ENCODE assay signal across 1 cellular context in genomic region chr6:20915626-20916025, GRCh38.
TF ChIP-seq lines count a peak whose summit lies in the region.

No MANE protein-coding gene starts in this region.

TF ChIP-seq in K562, 482 proteins besides CTCF, POLR2A, EP300 and RAD21 (continued from another document):
- TF ChIP-seq, protein P1, sequence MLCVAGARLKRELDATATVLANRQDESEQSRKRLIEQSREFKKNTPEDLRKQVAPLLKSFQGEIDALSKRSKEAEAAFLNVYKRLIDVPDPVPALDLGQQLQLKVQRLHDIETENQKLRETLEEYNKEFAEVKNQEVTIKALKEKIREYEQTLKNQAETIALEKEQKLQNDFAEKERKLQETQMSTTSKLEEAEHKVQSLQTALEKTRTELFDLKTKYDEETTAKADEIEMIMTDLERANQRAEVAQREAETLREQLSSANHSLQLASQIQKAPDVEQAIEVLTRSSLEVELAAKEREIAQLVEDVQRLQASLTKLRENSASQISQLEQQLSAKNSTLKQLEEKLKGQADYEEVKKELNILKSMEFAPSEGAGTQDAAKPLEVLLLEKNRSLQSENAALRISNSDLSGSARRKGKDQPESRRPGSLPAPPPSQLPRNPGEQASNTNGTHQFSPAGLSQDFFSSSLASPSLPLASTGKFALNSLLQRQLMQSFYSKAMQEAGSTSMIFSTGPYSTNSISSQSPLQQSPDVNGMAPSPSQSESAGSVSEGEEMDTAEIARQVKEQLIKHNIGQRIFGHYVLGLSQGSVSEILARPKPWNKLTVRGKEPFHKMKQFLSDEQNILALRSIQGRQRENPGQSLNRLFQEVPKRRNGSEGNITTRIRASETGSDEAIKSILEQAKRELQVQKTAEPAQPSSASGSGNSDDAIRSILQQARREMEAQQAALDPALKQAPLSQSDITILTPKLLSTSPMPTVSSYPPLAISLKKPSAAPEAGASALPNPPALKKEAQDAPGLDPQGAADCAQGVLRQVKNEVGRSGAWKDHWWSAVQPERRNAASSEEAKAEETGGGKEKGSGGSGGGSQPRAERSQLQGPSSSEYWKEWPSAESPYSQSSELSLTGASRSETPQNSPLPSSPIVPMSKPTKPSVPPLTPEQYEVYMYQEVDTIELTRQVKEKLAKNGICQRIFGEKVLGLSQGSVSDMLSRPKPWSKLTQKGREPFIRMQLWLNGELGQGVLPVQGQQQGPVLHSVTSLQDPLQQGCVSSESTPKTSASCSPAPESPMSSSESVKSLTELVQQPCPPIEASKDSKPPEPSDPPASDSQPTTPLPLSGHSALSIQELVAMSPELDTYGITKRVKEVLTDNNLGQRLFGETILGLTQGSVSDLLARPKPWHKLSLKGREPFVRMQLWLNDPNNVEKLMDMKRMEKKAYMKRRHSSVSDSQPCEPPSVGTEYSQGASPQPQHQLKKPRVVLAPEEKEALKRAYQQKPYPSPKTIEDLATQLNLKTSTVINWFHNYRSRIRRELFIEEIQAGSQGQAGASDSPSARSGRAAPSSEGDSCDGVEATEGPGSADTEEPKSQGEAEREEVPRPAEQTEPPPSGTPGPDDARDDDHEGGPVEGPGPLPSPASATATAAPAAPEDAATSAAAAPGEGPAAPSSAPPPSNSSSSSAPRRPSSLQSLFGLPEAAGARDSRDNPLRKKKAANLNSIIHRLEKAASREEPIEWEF (CRISPR knock-in tag; IDR thresholded peaks at IDR 0.05) = no peak
- TF ChIP-seq, protein P2, sequence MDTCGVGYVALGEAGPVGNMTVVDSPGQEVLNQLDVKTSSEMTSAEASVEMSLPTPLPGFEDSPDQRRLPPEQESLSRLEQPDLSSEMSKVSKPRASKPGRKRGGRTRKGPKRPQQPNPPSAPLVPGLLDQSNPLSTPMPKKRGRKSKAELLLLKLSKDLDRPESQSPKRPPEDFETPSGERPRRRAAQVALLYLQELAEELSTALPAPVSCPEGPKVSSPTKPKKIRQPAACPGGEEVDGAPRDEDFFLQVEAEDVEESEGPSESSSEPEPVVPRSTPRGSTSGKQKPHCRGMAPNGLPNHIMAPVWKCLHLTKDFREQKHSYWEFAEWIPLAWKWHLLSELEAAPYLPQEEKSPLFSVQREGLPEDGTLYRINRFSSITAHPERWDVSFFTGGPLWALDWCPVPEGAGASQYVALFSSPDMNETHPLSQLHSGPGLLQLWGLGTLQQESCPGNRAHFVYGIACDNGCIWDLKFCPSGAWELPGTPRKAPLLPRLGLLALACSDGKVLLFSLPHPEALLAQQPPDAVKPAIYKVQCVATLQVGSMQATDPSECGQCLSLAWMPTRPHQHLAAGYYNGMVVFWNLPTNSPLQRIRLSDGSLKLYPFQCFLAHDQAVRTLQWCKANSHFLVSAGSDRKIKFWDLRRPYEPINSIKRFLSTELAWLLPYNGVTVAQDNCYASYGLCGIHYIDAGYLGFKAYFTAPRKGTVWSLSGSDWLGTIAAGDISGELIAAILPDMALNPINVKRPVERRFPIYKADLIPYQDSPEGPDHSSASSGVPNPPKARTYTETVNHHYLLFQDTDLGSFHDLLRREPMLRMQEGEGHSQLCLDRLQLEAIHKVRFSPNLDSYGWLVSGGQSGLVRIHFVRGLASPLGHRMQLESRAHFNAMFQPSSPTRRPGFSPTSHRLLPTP (IDR thresholded peaks at IDR 0.05; ENCODE audit: borderline replicate concordance, extremely low read depth, insufficient read length) = no peak
- TF ChIP-seq, protein P3, sequence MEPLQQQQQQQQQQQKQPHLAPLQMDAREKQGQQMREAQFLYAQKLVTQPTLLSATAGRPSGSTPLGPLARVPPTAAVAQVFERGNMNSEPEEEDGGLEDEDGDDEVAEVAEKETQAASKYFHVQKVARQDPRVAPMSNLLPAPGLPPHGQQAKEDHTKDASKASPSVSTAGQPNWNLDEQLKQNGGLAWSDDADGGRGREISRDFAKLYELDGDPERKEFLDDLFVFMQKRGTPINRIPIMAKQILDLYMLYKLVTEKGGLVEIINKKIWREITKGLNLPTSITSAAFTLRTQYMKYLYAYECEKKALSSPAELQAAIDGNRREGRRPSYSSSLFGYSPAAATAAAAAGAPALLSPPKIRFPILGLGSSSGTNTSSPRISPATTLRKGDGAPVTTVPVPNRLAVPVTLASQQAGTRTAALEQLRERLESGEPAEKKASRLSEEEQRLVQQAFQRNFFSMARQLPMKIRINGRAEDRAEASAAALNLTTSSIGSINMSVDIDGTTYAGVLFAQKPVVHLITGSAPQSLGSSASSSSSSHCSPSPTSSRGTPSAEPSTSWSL (CRISPR knock-in tag; IDR thresholded peaks at IDR 0.05; ENCODE audit: borderline replicate concordance) = no peak
- no peak for TF ChIP-seq ZNF212 (CRISPR knock-in tag; IDR thresholded peaks at IDR 0.05)
- TF ChIP-seq DDX20 (tag; IDR thresholded peaks at IDR 0.05; ENCODE audit: low read depth) = no peak
- TF ChIP-seq RBM25 (IDR thresholded peaks at IDR 0.05; ENCODE audit: low read depth, low read length, severe bottlenecking) = peak; percentile 85
- peak; percentile 90 for TF ChIP-seq ZNF146 (CRISPR knock-in tag; IDR thresholded peaks at IDR 0.05; ENCODE audit: unreplicated experiment)
- TF ChIP-seq ZNF224 (CRISPR knock-in tag; IDR thresholded peaks at IDR 0.05) = no peak
- no peak for TF ChIP-seq RHOXF2B (CRISPR knock-in tag; conservative IDR thresholded peaks at IDR 0.05)
- TF ChIP-seq CBX3 (IDR thresholded peaks at IDR 0.05; ENCODE audit: borderline replicate concordance in 1 of 2, low read length in 2 of 2) = peak in 1 of 2 experiments; percentile 58; a peak in 2 of 3 replicates
- TF ChIP-seq NR2F6 (CRISPR knock-in tag; IDR thresholded peaks at IDR 0.05) = no peak
- no peak for TF ChIP-seq CREB3L1 (IDR thresholded peaks at IDR 0.05; ENCODE audit: borderline replicate concordance, low read depth)
